8 cellular contexts compared by ENCODE assay signal in genomic region chr9:130927995-130928900, GRCh38. TPM values are rescaled to one million over a fixed set of nuclear protein-coding genes. Genes with fewer than 3 reads are reported as not detected.
DNase-seq lines count a peak whose midpoint lies in the region; ATAC-seq and TF ChIP-seq lines count a peak whose summit lies in the region.

No MANE protein-coding gene starts in this region.

- intact Hi-C loops in right cardiac atrium (cut with DNase I), result no loop called here
- intact Hi-C loops in CD14-positive monocyte (cut with micrococcal nuclease), result no loop called here

- no peak for ATAC-seq in right cardiac atrium

- H3K36me3 Mint-ChIP-seq in CD14-positive monocyte, result no peaks in the 10 kb centered on the region
- no peaks in the 10 kb centered on the region for H3K36me3 Mint-ChIP-seq in activated naive CD4-positive, alpha-beta T cell treated with anti-CD3 and anti-CD28 coated beads, Interleukin-2, amount 10 ng/mL, durations not matched to agents 7 days and 5 days

- CTCF ChIA-PET in activated naive CD4-positive, alpha-beta T cell treated with anti-CD3 and anti-CD28 coated beads, Interleukin-2, amount 10 ng/mL, durations not matched to agents 7 days and 5 days (lab: Charles Lee), result interaction anchor here (1.1 kb wide), 1 partner anchor 11 kb away, joined by 3 read pairs; no protein-coding TSS in a partner anchor

- no peak overlapping the region for H3K4me3 Mint-ChIP-seq in CD14-positive monocyte
- H3K4me3 Mint-ChIP-seq in activated naive CD4-positive, alpha-beta T cell treated with anti-CD3 and anti-CD28 coated beads, Interleukin-2, amount 10 ng/mL, durations not matched to agents 7 days and 5 days, result no peak overlapping the region

- peaks cover 7% of the 10 kb centered on the region for H3K27me3 ChIP-seq in BE2C
- no peaks in the 10 kb centered on the region for H3K27me3 ChIP-seq in right cardiac atrium (ENCODE audit: control insufficient read depth, insufficient read depth)
- H3K27me3 ChIP-seq in effector memory CD4-positive, alpha-beta T cell (replicated peaks; ENCODE audit: control insufficient read depth, insufficient read depth, low read length, poor library complexity, severe bottlenecking), result peaks cover 3% of the 10 kb centered on the region

- H3K27me3 Mint-ChIP-seq in CD14-positive monocyte (ENCODE audit: low read depth in 3 of 3), result peaks cover 18 to 28% (median 23%) of the 10 kb centered on the region in 3 donors
- peaks cover 41% of the 10 kb centered on the region for H3K27me3 Mint-ChIP-seq in activated naive CD4-positive, alpha-beta T cell treated with anti-CD3 and anti-CD28 coated beads, Interleukin-2, amount 10 ng/mL, durations not matched to agents 7 days and 5 days

- H3K27ac Mint-ChIP-seq in CD14-positive monocyte, result no peak overlapping the region
- no peak overlapping the region for H3K27ac Mint-ChIP-seq in activated naive CD4-positive, alpha-beta T cell treated with anti-CD3 and anti-CD28 coated beads, Interleukin-2, amount 10 ng/mL, durations not matched to agents 7 days and 5 days

- H3K4me1 Mint-ChIP-seq in CD14-positive monocyte, result no peaks in the 10 kb centered on the region
- no peaks in the 10 kb centered on the region for H3K4me1 Mint-ChIP-seq in activated naive CD4-positive, alpha-beta T cell treated with anti-CD3 and anti-CD28 coated beads, Interleukin-2, amount 10 ng/mL, durations not matched to agents 7 days and 5 days

- DNase-seq in BE2C (peak; percentile 88), GM20000 (ENCODE audit: low spot score) (peak; percentile 80), RKO (ENCODE audit: low spot score) (peak; percentile 63), right cardiac atrium (peak in 2 of 3 donors; percentile 60 to 70), CD14-positive monocyte (ENCODE audit: low spot score) (no peak)
- DNase-seq in effector memory CD4-positive, alpha-beta T cell, result no peak
- DNase-seq in stimulated activated CD4-positive, alpha-beta T cell treated with anti-CD3 and anti-CD28 coated beads, Interleukin-15, amount 100 ng/mL, for 24 hours, result no peak
- no peak for DNase-seq in activated naive CD4-positive, alpha-beta T cell treated with anti-CD3 and anti-CD28 coated beads, Interleukin-2, amount 10 ng/mL, durations not matched to agents 7 days and 5 days

- 47% methylated on average over 14 of the region's 14 CpGs for WGBS in right cardiac atrium

- peaks cover 0 to 5% (median 0%) of the 10 kb centered on the region in 7 donors for H3K9me3 Mint-ChIP-seq in CD14-positive monocyte
- H3K9me3 Mint-ChIP-seq in activated naive CD4-positive, alpha-beta T cell treated with anti-CD3 and anti-CD28 coated beads, Interleukin-2, amount 10 ng/mL, durations not matched to agents 7 days and 5 days, result no peaks in the 10 kb centered on the region

- no peak for TF ChIP-seq CTCF in BE2C (IDR thresholded peaks at IDR 0.05; ENCODE audit: low read depth, low read length)
- no peak for TF ChIP-seq CTCF in GM20000 (IDR thresholded peaks at IDR 0.05; ENCODE audit: extremely low read depth, missing control alignments)
- TF ChIP-seq CTCF in CD14-positive monocyte (IDR thresholded peaks at IDR 0.05), result no peak

- H3K4me1 ChIP-seq in BE2C, result peaks cover 24% of the 10 kb centered on the region
- H3K4me1 ChIP-seq in right cardiac atrium (ENCODE audit: control insufficient read depth, insufficient read depth, low read length), result no peaks in the 10 kb centered on the region
- no peaks in the 10 kb centered on the region for H3K4me1 ChIP-seq in effector memory CD4-positive, alpha-beta T cell (ENCODE audit: control insufficient read depth, insufficient read depth, low read length, poor library complexity, severe bottlenecking)

- H3K9me3 ChIP-seq in BE2C, result no peaks in the 10 kb centered on the region
- H3K9me3 ChIP-seq in right cardiac atrium (ENCODE audit: control insufficient read depth, low read length), result no peaks in the 10 kb centered on the region
- no peaks in the 10 kb centered on the region for H3K9me3 ChIP-seq in effector memory CD4-positive, alpha-beta T cell (ENCODE audit: control insufficient read depth, low read length)

- H3K27ac ChIP-seq in right cardiac atrium (ENCODE audit: low read length), result no peak overlapping the region
- no peak overlapping the region for H3K27ac ChIP-seq in effector memory CD4-positive, alpha-beta T cell (ENCODE audit: insufficient read depth, low read length, poor library complexity, severe bottlenecking)

- no peak overlapping the region for H3K4me3 ChIP-seq in BE2C (ENCODE audit: low read depth, low read length)
- no peak overlapping the region for H3K4me3 ChIP-seq in right cardiac atrium (ENCODE audit: low read length)
- no peak overlapping the region for H3K4me3 ChIP-seq in effector memory CD4-positive, alpha-beta T cell (ENCODE audit: insufficient read depth, low read depth, low read length, poor library complexity, severe bottlenecking)

- H3K36me3 ChIP-seq in BE2C, result no peaks in the 10 kb centered on the region
- H3K36me3 ChIP-seq in effector memory CD4-positive, alpha-beta T cell (ENCODE audit: control insufficient read depth, insufficient read depth, low read length), result no peaks in the 10 kb centered on the region

RNA-seq across cellular contexts. Expression of gene FIBCD1, which starts 10.8 kb away (rescaled TPM):
- polyA plus RNA-seq in BE2C (2012; ENCODE audit: insufficient read depth, insufficient read length, low read depth), result not detected
- 1 to 10 TPM in 1 of 4 donors, under 1 TPM in 3; 0.20 to 2.2 (median 0.35) TPM for total RNA-seq in right cardiac atrium
- polyA plus RNA-seq in right cardiac atrium, result 1.2 TPM
- polyA plus RNA-seq in CD14-positive monocyte, result not detected

RNA-seq across cellular contexts. Expression of gene QRFP, which starts 31.6 kb away (rescaled TPM):
- not detected for polyA plus RNA-seq in BE2C (2012; ENCODE audit: insufficient read depth, insufficient read length, low read depth)
- total RNA-seq in right cardiac atrium, result not detected
- polyA plus RNA-seq in right cardiac atrium (0.05 TPM), CD14-positive monocyte (under 1 TPM; 0.18 to 0.21 TPM)

Comparison
In these comparisons a context has a peak if more than half of its experiments do, and no peak if none do; other contexts are left out.
1. DNase-seq: peak in BE2C (single experiment), GM20000 (single experiment), RKO (single experiment) and right cardiac atrium (2 of 3); none in effector memory CD4-positive, alpha-beta T cell (0 of 3), stimulated activated CD4-positive, alpha-beta T cell treated with anti-CD3 and anti-CD28 coated beads, Interleukin-15, amount 100 ng/mL, for 24 hours (single experiment), CD14-positive monocyte (single experiment) and activated naive CD4-positive, alpha-beta T cell treated with anti-CD3 and anti-CD28 coated beads, Interleukin-2, amount 10 ng/mL, durations not matched to agents 7 days and 5 days (single experiment).